Comparison of ENCODE assay signal across 8 cellular contexts in the genomic region with DNA sequence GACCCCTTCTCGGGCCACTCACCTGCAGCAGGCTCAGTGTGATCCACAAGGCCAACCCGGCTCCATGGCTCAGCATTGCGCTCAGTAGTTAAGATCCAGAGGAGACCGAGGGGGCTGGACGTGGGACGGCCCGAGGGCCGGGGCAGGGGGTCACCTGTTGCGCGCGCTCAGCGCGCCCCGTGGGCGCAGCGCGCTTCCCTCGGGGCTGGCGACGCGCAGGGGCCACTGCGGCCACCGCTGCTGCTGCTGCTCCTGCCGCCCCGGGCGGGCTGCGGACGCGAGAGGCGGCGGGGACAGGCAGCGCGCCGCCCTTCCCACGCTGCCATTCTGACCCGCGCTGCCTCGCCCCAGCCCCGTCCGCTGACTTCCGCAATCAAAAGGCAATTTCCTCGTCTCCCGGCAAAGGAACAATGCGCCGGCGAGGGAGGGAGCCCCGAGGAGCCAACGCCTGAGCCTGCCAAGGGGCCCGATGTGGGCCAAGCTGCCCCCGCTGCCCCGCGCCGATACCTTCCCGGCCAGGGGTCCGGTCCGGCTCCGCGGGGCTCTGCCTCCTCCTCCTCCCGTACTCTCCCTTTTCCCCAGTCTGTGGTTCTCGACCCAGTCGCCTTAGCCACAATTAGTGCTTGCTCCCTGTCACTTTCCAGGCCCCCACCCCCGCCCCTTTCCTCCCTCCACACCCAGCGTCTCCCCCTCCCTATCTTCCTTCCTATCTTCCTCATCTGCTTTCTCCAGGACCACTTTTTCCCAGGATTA. TPM values are rescaled to one million over a fixed set of nuclear protein-coding genes. Genes with fewer than 3 reads are reported as not detected.
DNase-seq lines count a peak whose midpoint lies in the region; ATAC-seq, FAIRE-seq and TF ChIP-seq lines count a peak whose summit lies in the region.

No MANE protein-coding gene starts in this region.

- H3K23me2 ChIP-seq in H1 (ENCODE audit: low read depth, low read length) = peaks cover 3% of the 10 kb centered on the region; the same call in 1 of the 2 replicates

- POLR2A ChIA-PET in H1 (lab: Charles Lee; ENCODE audit: partially characterized antibody) = no interaction called here

- CTCF ChIA-PET in H1 (lab: Charles Lee; ENCODE audit: partially characterized antibody) = interaction anchor here (1.0 to 2.7 kb wide), 8 partner anchors 10 to 743 kb away, joined by 3 to 8 read pairs (median 4); no protein-coding TSS in a partner anchor

- no peak overlapping the region for H3K23ac ChIP-seq in H1 (ENCODE audit: insufficient read length)
- H3K23ac ChIP-seq in mesenchymal stem cell (ENCODE audit: low read length in 2 of 2) = peak overlapping the region in 1 of 2 experiments; percentile 29

- H3K4ac ChIP-seq in H1 (replicated peaks; ENCODE audit: insufficient read length, low read depth, low read length) (no peak overlapping the region), mesenchymal stem cell (ENCODE audit: low read depth in 1 of 2, low read length in 2 of 2) (peak overlapping the region; percentile 49 to 73)

- no peaks in the 10 kb centered on the region for H3K79me2 ChIP-seq in H1 (ENCODE audit: control insufficient read depth in 1 of 2, insufficient read depth in 2 of 2, low read length in 2 of 2)

- DNase-seq in SKM-1 (lab: John Stamatoyannopoulos, UW; ENCODE audit: unreplicated experiment) (peak; percentile 1), SKM-1 treated with dmso at 0.1 percent for 144 hours (lab: John Stamatoyannopoulos, UW; ENCODE audit: unreplicated experiment) (no peak), RPMI8226 (peak; percentile 5), H1 (ENCODE audit: low read depth in 1 of 2, low spot score in 2 of 2) (peak in 1 of 2 experiments; percentile 61), mesenchymal stem cell (peak; percentile 22), upper lobe of left lung (peak; percentile 44 to 89), NCI-H2029 treated with DMSO at 0.1 percent for 48 hours (lab: John Stamatoyannopoulos, UW) (no peak), OCI-M2 (lab: John Stamatoyannopoulos, UW; ENCODE audit: unreplicated experiment) (no peak)

- peak overlapping the region; percentile 45 to 74 (median 54) for H3K4me3 ChIP-seq in H1 (ENCODE audit: extremely low read depth in 1 of 4, insufficient read depth in 2 of 4, low read depth in 3 of 4, low read length in 4 of 4)
- H3K4me3 ChIP-seq in mesenchymal stem cell (ENCODE audit: insufficient read depth in 1 of 2, low read depth in 1 of 2, low read length in 2 of 2) = peak overlapping the region; percentile 77 to 79
- peak overlapping the region; percentile 22 to 58 (median 50) for H3K4me3 ChIP-seq in upper lobe of left lung

- no peak for FAIRE-seq in H1 (lab: Jason Lieb, UNC)

- H3K4me2 ChIP-seq in H1 (ENCODE audit: insufficient read depth in 1 of 2, low read depth in 2 of 2, low read length in 2 of 2) (peak overlapping the region; percentile 54 to 71), mesenchymal stem cell (ENCODE audit: low read length, poor library complexity, severe bottlenecking) (peak overlapping the region; percentile 94)

- H3K27me3 ChIP-seq in H1 (replicated peaks in 1 of 4; ENCODE audit: control insufficient read depth in 3 of 4, extremely low read depth in 1 of 4, insufficient read depth in 3 of 4, low read length in 3 of 4) (peaks cover 0 to 14% (median 11%) of the 10 kb centered on the region in 4 experiments; a peak in 5 of 7 replicates), mesenchymal stem cell (ENCODE audit: control insufficient read depth in 1 of 2, insufficient read depth in 1 of 2, low read length in 2 of 2) (peaks cover 0 to 16% of the 10 kb centered on the region in 2 experiments), upper lobe of left lung (peaks cover 0 to 3% (median 0%) of the 10 kb centered on the region in 4 donors)

- H3K9me3 ChIP-seq in H1 (ENCODE audit: insufficient read depth in 2 of 2, low read depth in 1 of 2, low read length in 1 of 2) (no peaks in the 10 kb centered on the region), mesenchymal stem cell (ENCODE audit: control insufficient read depth, low read length) (no peaks in the 10 kb centered on the region), upper lobe of left lung (no peaks in the 10 kb centered on the region)

- no peak overlapping the region for H2BK120ac ChIP-seq in H1 (replicated peaks; ENCODE audit: low read depth, low read length)
- H2BK120ac ChIP-seq in mesenchymal stem cell (ENCODE audit: low read depth, low read length) = peak overlapping the region; percentile 89

- H4K5ac ChIP-seq in H1 (ENCODE audit: insufficient read length, low read depth, low read length) = no peak overlapping the region

- H3K56ac ChIP-seq in H1 (replicated peaks; ENCODE audit: insufficient read length, low read depth, low read length) = no peak overlapping the region

- TF ChIP-seq POLR2A in H1 (IDR thresholded peaks at IDR 0.05; ENCODE audit: control extremely low read depth in 1 of 2, low read depth in 2 of 2, low read length in 2 of 2) (no peak), upper lobe of left lung (IDR thresholded peaks at IDR 0.05) (peak in 3 of 4 donors; percentile 42 to 50 (median 46))

- H3K9ac ChIP-seq in H1 (replicated peaks in 1 of 4; ENCODE audit: extremely low read depth in 1 of 4, low read depth in 3 of 4, low read length in 3 of 4) = peak overlapping the region in 2 of 4 experiments; percentile 42 to 52; a peak in 2 of 7 replicates
- peak overlapping the region; percentile 74 for H3K9ac ChIP-seq in mesenchymal stem cell (ENCODE audit: low read length)

- no peak overlapping the region; the same call in 1 of the 2 replicates for H2AFZ ChIP-seq in H1 (ENCODE audit: low read length)
- H2AFZ ChIP-seq in mesenchymal stem cell (ENCODE audit: low read depth, low read length) = peak overlapping the region; percentile 76

- H3K18ac ChIP-seq in H1 (ENCODE audit: extremely low read depth, low read length) (no peak overlapping the region), mesenchymal stem cell (ENCODE audit: low read depth in 1 of 2, low read length in 2 of 2) (peak overlapping the region; percentile 37 to 73)

- WGBS in H1 (ENCODE audit: extremely low coverage in 1 of 2, insufficient coverage in 1 of 2, insufficient read length in 1 of 2, insufficient replicate concordance in 2 of 2, low coverage in 1 of 2, low lambda C conversion rate in 2 of 2, missing lambda C conversion rate in 1 of 2), 2 experiments = 2% methylated on average over 47 of the region's 63 CpGs; no CpG with 5 or more reads in 1 of the 2 experiments
- under 1% methylated on average over 62 of the region's 63 CpGs for WGBS in mesenchymal stem cell
- 2 to 4% methylated on average over 18 to 31 of the region's 63 CpGs for WGBS in upper lobe of left lung, 2 donors

- H3K27ac ChIP-seq in H1 (ENCODE audit: low read depth, low read length) (no peak overlapping the region), mesenchymal stem cell (ENCODE audit: low read length, poor library complexity, severe bottlenecking) (no peak overlapping the region), upper lobe of left lung (peak overlapping the region; percentile 73 to 86 (median 80))

- peak; percentile 72 to 91 for ATAC-seq in upper lobe of left lung (ENCODE audit: low FRiP score in 2 of 2)

- TF ChIP-seq CTCF in H1 (IDR thresholded peaks at IDR 0.05; ENCODE audit: control extremely low read depth in 1 of 3, insufficient read depth in 1 of 3, low read depth in 1 of 3, low read length in 3 of 3) = no peak
- no peak for TF ChIP-seq CTCF in upper lobe of left lung (IDR thresholded peaks at IDR 0.05)

- H3K14ac ChIP-seq in H1 (ENCODE audit: insufficient read length) (no peak overlapping the region), mesenchymal stem cell (ENCODE audit: low read length in 2 of 2) (peak overlapping the region in 1 of 2 experiments; percentile 81)

- H4K91ac ChIP-seq in H1 (replicated peaks; ENCODE audit: insufficient read length, low read length) (no peak overlapping the region), mesenchymal stem cell (ENCODE audit: low read length) (no peak overlapping the region)

- TF ChIP-seq RAD21 in H1 (IDR thresholded peaks at IDR 0.05 in 1 of 2, conservative IDR thresholded peaks at IDR 0.05 in 1 of 2; ENCODE audit: low read depth in 2 of 2, low read length in 2 of 2) = no peak

- H3K36me3 ChIP-seq in H1 (ENCODE audit: control insufficient read depth in 2 of 4, insufficient read depth in 4 of 4, low read length in 3 of 4) (no peaks in the 10 kb centered on the region), mesenchymal stem cell (ENCODE audit: control insufficient read depth in 1 of 2, insufficient read depth in 2 of 2, low read depth in 1 of 2, low read length in 2 of 2) (no peaks in the 10 kb centered on the region), upper lobe of left lung (no peaks in the 10 kb centered on the region)

- H2AK5ac ChIP-seq in H1 (ENCODE audit: low read depth, low read length) = no peak overlapping the region
- H2AK5ac ChIP-seq in mesenchymal stem cell (ENCODE audit: low read length, severe bottlenecking) = no peak overlapping the region

- H4K8ac ChIP-seq in H1 (ENCODE audit: extremely low read depth, insufficient read depth, low read length) (no peak overlapping the region), mesenchymal stem cell (ENCODE audit: low read length) (peak overlapping the region; percentile 69)

- H2BK15ac ChIP-seq in H1 (ENCODE audit: low read length) (no peak overlapping the region), mesenchymal stem cell (ENCODE audit: low read depth, poor library complexity, severe bottlenecking) (peak overlapping the region; percentile 48)

- H2BK20ac ChIP-seq in H1 (ENCODE audit: low read length) = no peak overlapping the region

- H3K79me1 ChIP-seq in H1 (ENCODE audit: low read depth, low read length) = no peaks in the 10 kb centered on the region
- H3K79me1 ChIP-seq in mesenchymal stem cell (replicated peaks; ENCODE audit: low read length, poor library complexity, severe bottlenecking) = no peaks in the 10 kb centered on the region

- TF ChIP-seq EP300 in H1 (IDR thresholded peaks at IDR 0.05; ENCODE audit: borderline replicate concordance in 1 of 2, low read depth in 2 of 2, low read length in 2 of 2) (no peak), upper lobe of left lung (IDR thresholded peaks at IDR 0.05) (no peak)

- H2BK5ac ChIP-seq in H1 (ENCODE audit: low read depth, low read length) (no peak overlapping the region), mesenchymal stem cell (ENCODE audit: low read depth, low read length, poor library complexity, severe bottlenecking) (no peak overlapping the region)

- H4K20me1 ChIP-seq in H1 (replicated peaks in 1 of 2; ENCODE audit: control insufficient read depth in 1 of 2, insufficient read depth in 2 of 2, low read length in 2 of 2) = no peaks in the 10 kb centered on the region

- no peak overlapping the region for H2BK12ac ChIP-seq in H1 (ENCODE audit: low read depth, low read length)
- peak overlapping the region in 1 of 2 experiments; percentile 86 for H2BK12ac ChIP-seq in mesenchymal stem cell (ENCODE audit: low read length in 2 of 2)

- H3K4me1 ChIP-seq in H1 (replicated peaks in 1 of 4; ENCODE audit: control insufficient read depth in 3 of 4, insufficient read depth in 4 of 4, low read length in 3 of 4) (peaks cover 0 to 3% (median 0%) of the 10 kb centered on the region in 4 experiments; a peak in 3 of 7 replicates), mesenchymal stem cell (ENCODE audit: control insufficient read depth, insufficient read depth, low read depth, low read length) (peaks cover 9% of the 10 kb centered on the region), upper lobe of left lung (peaks cover 6 to 17% (median 15%) of the 10 kb centered on the region in 4 donors)

RNA-seq across cellular contexts. Expression of gene PTPRB, which starts 27.3 kb away (rescaled TPM):
- 0.58 and 1.1 TPM in 2 replicates for total RNA-seq in H1 (2021; fragmentation: NEBNext Ultra II Directional; extraction: Animal tissue kit (Norgen Biotek cat#: 25700))
- polyA plus RNA-seq in H1 (2011; rRNA removed) = 0.14 and 0.36 TPM in 2 replicates
- 0.31 TPM for polyA plus RNA-seq in H1 (2011; cell fraction: cytosol; rRNA removed)
- polyA plus RNA-seq in H1 (2011; cell fraction: nucleus; rRNA removed) = 0.44 TPM
- polyA plus RNA-seq in H1 (2012, experiment 1 of 2) = 0.62 to 0.74 TPM (median 0.69 TPM) in 4 replicates
- polyA plus RNA-seq in H1 (2012, experiment 2 of 2) = 0.18 TPM
- polyA plus RNA-seq in H1 (2013, experiment 1 of 2) = 1.7 TPM
- 1.7 TPM for polyA plus RNA-seq in H1 (2013, experiment 2 of 2)
- polyA minus RNA-seq in H1 (2011; rRNA and poly(A)+ RNA removed) = 0.98 and 2.0 TPM in 2 replicates
- 0.44 TPM for polyA minus RNA-seq in H1 (2011; cell fraction: cytosol; rRNA and poly(A)+ RNA removed)
- 1.00 TPM for polyA minus RNA-seq in H1 (2011; cell fraction: nucleus; rRNA and poly(A)+ RNA removed)
- 0.19 TPM for polyA plus RNA-seq in mesenchymal stem cell (2013, experiment 1 of 2)
- polyA plus RNA-seq in mesenchymal stem cell (2013, experiment 2 of 2) = 0.14 TPM
- total RNA-seq in upper lobe of left lung = 100 to 1,000 TPM in 1 of 6 donors, 10 to 100 TPM in 5; 68.8 to 113 (median 80.8) TPM

Comparison
In these comparisons a context has a peak if more than half of its experiments do, and no peak if none do; other contexts are left out.
1. DNase-seq: peak in SKM-1 (single experiment), RPMI8226 (single experiment), mesenchymal stem cell (single experiment) and upper lobe of left lung (2 of 2); none in SKM-1 treated with dmso at 0.1 percent for 144 hours (single experiment), NCI-H2029 treated with DMSO at 0.1 percent for 48 hours (single experiment) and OCI-M2 (single experiment).
2. H3K27ac ChIP-seq: peak in upper lobe of left lung (4 of 4); none in H1 (single experiment) and mesenchymal stem cell (single experiment).
3. POLR2A ChIP-seq: peak in upper lobe of left lung (3 of 4); none in H1 (0 of 2).
4. RNA of gene PTPRB, which starts 27.3 kb away (total RNA-seq): 68.8 to 113 TPM in upper lobe of left lung; 0.58 to 1.1 TPM in H1; every median in the first group is over 10 times any median in the second.
5. Peak in every context shown above with its lines, with median percentiles within 50 percentile points of each other: H3K4me3 ChIP-seq.